ENCODE assay signal across 8 cellular contexts in the genomic region with DNA sequence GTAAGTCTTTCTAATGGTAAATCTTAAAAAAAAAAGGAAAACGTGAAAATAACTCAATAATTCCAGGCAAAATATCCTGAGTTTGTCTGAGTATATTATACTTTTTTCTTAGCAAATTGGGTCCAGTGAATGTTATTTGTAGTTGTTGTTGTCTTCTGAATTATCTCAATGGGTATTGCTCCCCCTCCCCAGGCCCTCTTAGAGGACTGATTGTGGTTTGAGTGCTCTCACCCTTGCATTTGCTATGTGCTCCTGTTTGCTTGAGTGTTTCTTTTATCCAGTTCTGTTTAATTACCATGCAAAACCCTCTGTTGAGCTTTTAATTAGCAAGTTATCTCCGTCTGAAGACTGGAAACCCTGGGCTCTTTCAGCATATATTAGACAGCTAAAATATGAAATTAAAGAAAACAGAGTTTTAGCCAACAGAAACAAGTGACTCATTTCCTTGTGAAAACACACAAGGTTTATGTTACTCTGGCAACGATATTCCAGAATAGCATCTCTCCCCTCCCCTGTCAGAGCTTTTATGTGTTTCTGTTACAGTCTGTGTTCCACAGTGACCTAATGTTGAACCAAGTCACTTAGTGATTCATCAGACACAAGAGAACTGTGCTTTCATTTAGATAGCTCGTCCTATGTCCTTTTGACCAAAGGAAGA.
DNase-seq lines count a peak whose midpoint lies in the region; ATAC-seq and TF ChIP-seq lines count a peak whose summit lies in the region.

No MANE protein-coding gene starts in this region.

- peak; percentile 96 for ATAC-seq in activated CD4-positive, alpha-beta T cell treated with anti-CD3 and anti-CD28 coated beads for 36 hours
- ATAC-seq in HG03025 (IDR thresholded peaks at IDR 0.05; ENCODE audit: low FRiP score, unreplicated experiment) (peak; percentile 67), mucosa of descending colon (peak; percentile 82)

- POLR2A ChIA-PET in activated CD4-positive, alpha-beta T cell treated with anti-CD3 and anti-CD28 coated beads for 36 hours (lab: Charles Lee) = no interaction called here
- POLR2A ChIA-PET in GM10248 (lab: Yijun Ruan, JAX) = no interaction called here

- intact Hi-C loops in activated CD4-positive, alpha-beta T cell treated with anti-CD3 and anti-CD28 coated beads for 36 hours (cut with DNase I, micrococcal nuclease) = loop anchor here in 1 of 2 experiments (1.0 kb wide), 1 partner anchor 442 kb away; no protein-coding TSS in a partner anchor
- intact Hi-C loops in mucosa of descending colon (cut with DNase I, micrococcal nuclease) = no loop called here

- TF ChIP-seq CTCF in coronary artery (IDR thresholded peaks at IDR 0.05) (no peak), mucosa of descending colon (IDR thresholded peaks at IDR 0.05) (no peak), GM10248 (IDR thresholded peaks at IDR 0.05; ENCODE audit: control extremely low read depth, extremely low read depth, low read depth, missing control alignments) (no peak)

- no peaks in the 10 kb centered on the region for H3K36me3 Mint-ChIP-seq in activated CD4-positive, alpha-beta T cell treated with anti-CD3 and anti-CD28 coated beads for 36 hours (ENCODE audit: low read depth)

- peaks cover 18% of the 10 kb centered on the region for H3K4me1 Mint-ChIP-seq in activated CD4-positive, alpha-beta T cell treated with anti-CD3 and anti-CD28 coated beads for 36 hours

- no peaks in the 10 kb centered on the region for H3K9me3 ChIP-seq in mucosa of descending colon

- CTCF ChIA-PET in activated CD4-positive, alpha-beta T cell treated with anti-CD3 and anti-CD28 coated beads for 36 hours (lab: Charles Lee) = interaction anchor here (1.5 kb wide), 1 partner anchor 10 kb away, joined by 5 read pairs; no protein-coding TSS in a partner anchor
- CTCF ChIA-PET in GM10248 (lab: Yijun Ruan, JAX) = interaction anchor here (1.0 to 1.4 kb wide), 3 partner anchors 9 to 17 kb away, joined by 3 read pairs; no protein-coding TSS in a partner anchor

- H3K4me3 ChIP-seq in coronary artery (peak overlapping the region; percentile 39), mucosa of descending colon (no peak overlapping the region)

- no peaks in the 10 kb centered on the region for H3K36me3 ChIP-seq in mucosa of descending colon (ENCODE audit: low read depth)

- no peak for DNase-seq in activated CD4-positive, alpha-beta T cell treated with anti-CD3 and anti-CD28 coated beads for 36 hours
- no peak for DNase-seq in activated CD4-positive, alpha-beta T cell treated with anti-CD3 and anti-CD28 coated beads, Interleukin-2, amount 50 U/mL, for 4 hours
- DNase-seq in NCI-H748 treated with DMSO at 0.1 percent for 48 hours (lab: John Stamatoyannopoulos, UW) (peak; percentile 72), coronary artery (ENCODE audit: low spot score) (no peak), mucosa of descending colon (no peak), COLO668 (lab: John Stamatoyannopoulos, UW; ENCODE audit: unreplicated experiment) (no peak), GM10248 (ENCODE audit: extremely low spot score) (no peak)

- H3K27ac ChIP-seq in coronary artery = peak overlapping the region; percentile 73 to 79

- no peak overlapping the region for H3K4me3 Mint-ChIP-seq in activated CD4-positive, alpha-beta T cell treated with anti-CD3 and anti-CD28 coated beads for 36 hours

- H3K27ac Mint-ChIP-seq in activated CD4-positive, alpha-beta T cell treated with anti-CD3 and anti-CD28 coated beads for 36 hours = peak overlapping the region; percentile 51

- no peaks in the 10 kb centered on the region for H3K27me3 Mint-ChIP-seq in activated CD4-positive, alpha-beta T cell treated with anti-CD3 and anti-CD28 coated beads for 36 hours

- H3K9me3 Mint-ChIP-seq in activated CD4-positive, alpha-beta T cell treated with anti-CD3 and anti-CD28 coated beads for 36 hours (ENCODE audit: low read depth) = no peaks in the 10 kb centered on the region

- H3K4me1 ChIP-seq in mucosa of descending colon (ENCODE audit: low read depth) = no peaks in the 10 kb centered on the region
